8 cellular contexts compared by ENCODE assay signal in genomic region chr1:64242895-64243756, GRCh38. TPM values are rescaled to one million over a fixed set of nuclear protein-coding genes. Genes with fewer than 3 reads are reported as not detected.
DNase-seq lines count a peak whose midpoint lies in the region; ATAC-seq and TF ChIP-seq lines count a peak whose summit lies in the region.

No MANE protein-coding gene starts in this region.

- H3K4me3 ChIP-seq in Loucy (ENCODE audit: low read length, poor library complexity, severe bottlenecking) (peak overlapping the region; percentile 61), sigmoid colon (no peak overlapping the region)

- TF ChIP-seq EP300 in sigmoid colon (IDR thresholded peaks at IDR 0.05) = no peak

- H3K27me3 ChIP-seq in Loucy (ENCODE audit: insufficient read depth, low read length, poor library complexity, severe bottlenecking) (no peaks in the 10 kb centered on the region), foreskin keratinocyte (no peaks in the 10 kb centered on the region), sigmoid colon (no peaks in the 10 kb centered on the region)

- TF ChIP-seq CTCF in Loucy (conservative IDR thresholded peaks at IDR 0.05; ENCODE audit: low read length) = peak; percentile 73
- TF ChIP-seq CTCF in foreskin keratinocyte (conservative IDR thresholded peaks at IDR 0.05) = peak; percentile 75
- TF ChIP-seq CTCF in sigmoid colon (IDR thresholded peaks at IDR 0.05) = peak in 3 of 4 experiments; percentile 29 to 62 (median 45)

- no peaks in the 10 kb centered on the region for H3K36me3 Mint-ChIP-seq in activated CD4-positive, alpha-beta T cell treated with anti-CD3 and anti-CD28 coated beads, Interleukin-2, amount 10 ng/mL, durations not matched to agents 7 days and 5 days (ENCODE audit: low read depth)
- H3K36me3 Mint-ChIP-seq in T-helper 17 cell (ENCODE audit: low read depth) = no peaks in the 10 kb centered on the region

- H3K27me3 Mint-ChIP-seq in activated CD4-positive, alpha-beta T cell treated with anti-CD3 and anti-CD28 coated beads, Interleukin-2, amount 10 ng/mL, durations not matched to agents 7 days and 5 days = peaks cover 20% of the 10 kb centered on the region
- peaks cover 22% of the 10 kb centered on the region for H3K27me3 Mint-ChIP-seq in T-helper 17 cell

- no peaks in the 10 kb centered on the region for H3K79me2 ChIP-seq in Loucy (ENCODE audit: insufficient read depth, low read length)

- intact Hi-C loops in sigmoid colon (cut with DNase I) = loop anchor here (1.0 to 5.0 kb wide), 4 partner anchors 106 to 627 kb away; partner anchors contain the start of gene ROR1

- peak; percentile 41 for ATAC-seq in T-helper 17 cell
- ATAC-seq in foreskin keratinocyte = no peak
- no peak for ATAC-seq in GM18873 (IDR thresholded peaks at IDR 0.05; ENCODE audit: low FRiP score, unreplicated experiment)

- H3K4me1 Mint-ChIP-seq in activated CD4-positive, alpha-beta T cell treated with anti-CD3 and anti-CD28 coated beads, Interleukin-2, amount 10 ng/mL, durations not matched to agents 7 days and 5 days = peaks cover 23% of the 10 kb centered on the region
- peaks cover 13% of the 10 kb centered on the region for H3K4me1 Mint-ChIP-seq in T-helper 17 cell

- no peaks in the 10 kb centered on the region for H3K9me3 Mint-ChIP-seq in activated CD4-positive, alpha-beta T cell treated with anti-CD3 and anti-CD28 coated beads, Interleukin-2, amount 10 ng/mL, durations not matched to agents 7 days and 5 days

- H3K9me3 ChIP-seq in Loucy (ENCODE audit: insufficient read depth, low read depth, low read length) (no peaks in the 10 kb centered on the region), T-helper 17 cell (ENCODE audit: control insufficient read depth, low read length, poor library complexity, severe bottlenecking) (no peaks in the 10 kb centered on the region), sigmoid colon (no peaks in the 10 kb centered on the region)

- H3K4me1 ChIP-seq in Loucy (ENCODE audit: insufficient read depth, low read length, poor library complexity, severe bottlenecking) (peaks cover 9% of the 10 kb centered on the region), foreskin keratinocyte (no peaks in the 10 kb centered on the region), sigmoid colon (peaks cover 0 to 3% (median 0%) of the 10 kb centered on the region in 4 donors)

- POLR2A ChIA-PET in activated CD4-positive, alpha-beta T cell treated with anti-CD3 and anti-CD28 coated beads, Interleukin-2, amount 10 ng/mL, durations not matched to agents 7 days and 5 days (lab: Charles Lee) = no interaction called here

- peak overlapping the region; percentile 46 for H3K4me3 Mint-ChIP-seq in activated CD4-positive, alpha-beta T cell treated with anti-CD3 and anti-CD28 coated beads, Interleukin-2, amount 10 ng/mL, durations not matched to agents 7 days and 5 days
- H3K4me3 Mint-ChIP-seq in T-helper 17 cell = peak overlapping the region; percentile 84

- CTCF ChIA-PET in activated CD4-positive, alpha-beta T cell treated with anti-CD3 and anti-CD28 coated beads, Interleukin-2, amount 10 ng/mL, durations not matched to agents 7 days and 5 days (lab: Charles Lee) = interaction anchor here (0.6 kb wide), 1 partner anchor 463 kb away, joined by 6 read pairs; no protein-coding TSS in a partner anchor

- DNase-seq in activated CD4-positive, alpha-beta T cell treated with anti-CD3 and anti-CD28 coated beads, Interleukin-2, amount 10 ng/mL, durations not matched to agents 7 days and 5 days = no peak
- no peak for DNase-seq in activated CD4-positive, alpha-beta T cell treated with anti-CD3 and anti-CD28 coated beads for 48 hours
- DNase-seq in T-helper 17 cell (no peak), foreskin keratinocyte (peak in 1 of 2 donors; percentile 11), sigmoid colon (no peak), UCSD-AML1 (lab: John Stamatoyannopoulos, UW; ENCODE audit: unreplicated experiment) (no peak)

- H4K20me1 ChIP-seq in Loucy (ENCODE audit: insufficient read depth, low read length, poor library complexity, severe bottlenecking) = no peaks in the 10 kb centered on the region

- 35 to 37% methylated on average over 6 of the region's 6 CpGs for WGBS in sigmoid colon, 2 donors

- peak overlapping the region; percentile 79 for H2AFZ ChIP-seq in Loucy (ENCODE audit: low read length)

- peak overlapping the region; percentile 81 for H3K27ac Mint-ChIP-seq in activated CD4-positive, alpha-beta T cell treated with anti-CD3 and anti-CD28 coated beads, Interleukin-2, amount 10 ng/mL, durations not matched to agents 7 days and 5 days
- H3K27ac Mint-ChIP-seq in T-helper 17 cell = peak overlapping the region; percentile 32

- peak overlapping the region; percentile 4 for H3K9ac ChIP-seq in Loucy (ENCODE audit: low read depth, low read length, poor library complexity, severe bottlenecking)

- H3K36me3 ChIP-seq in Loucy (ENCODE audit: insufficient read depth, low read length) = no peaks in the 10 kb centered on the region
- H3K36me3 ChIP-seq in sigmoid colon = no peaks in the 10 kb centered on the region

- no peaks in the 10 kb centered on the region for H3F3A ChIP-seq in Loucy (ENCODE audit: low read depth)

- H3K4me2 ChIP-seq in Loucy (ENCODE audit: low read depth, low read length, poor library complexity, severe bottlenecking) = peak overlapping the region; percentile 67

- no peaks in the 10 kb centered on the region for H3K9me2 ChIP-seq in Loucy (replicated peaks; ENCODE audit: low read depth, low read length)

- TF ChIP-seq POLR2A in sigmoid colon (IDR thresholded peaks at IDR 0.05) = no peak

- H3K27ac ChIP-seq in foreskin keratinocyte = no peak overlapping the region
- H3K27ac ChIP-seq in sigmoid colon = no peak overlapping the region

RNA-seq across cellular contexts. Expression of gene UBE2U, which starts 39.7 kb away (rescaled TPM):
- total RNA-seq in activated CD4-positive, alpha-beta T cell treated with anti-CD3 and anti-CD28 coated beads, Interleukin-2, amount 10 ng/mL, durations not matched to agents 7 days and 5 days = not detected
- total RNA-seq in T-helper 17 cell (not detected), foreskin keratinocyte (not detected in 2 replicates), sigmoid colon (not detected)
- polyA plus RNA-seq in foreskin keratinocyte (not detected in 2 replicates), sigmoid colon (not detected)
